9 cellular contexts compared by ENCODE assay signal in genomic region chr12:47377414-47378221, GRCh38.
A peak's percentile ranks its signal among the peaks of the same experiment; 100 is the strongest.
DNase-seq lines count a peak whose midpoint lies in the region; ATAC-seq and TF ChIP-seq lines count a peak whose summit lies in the region.
"Had no signal": no experiment of that assay in that cellular context is flagged by ENCODE, and none has a peak within 500 bp of the region (broad histone marks: within the 10 kb centered on the region; RNA-seq: fewer than 3 reads in every experiment).

No MANE protein-coding gene starts in this region.

- H3K27me3 ChIP-seq in lung (ENCODE audit: control insufficient read depth, insufficient read depth) (no peaks in the 10 kb centered on the region), HAP-1 (ENCODE audit: low read depth) (no peaks in the 10 kb centered on the region)

- in situ Hi-C loops in HAP-1 (cut with MboI; ENCODE audit: low sequenced_read_pairs): no loop called here

- peaks cover 7 to 9% of the 10 kb centered on the region in 2 donors for H3K9me3 Mint-ChIP-seq in activated T-cell treated with anti-CD3 and anti-CD28 coated beads, Interleukin-2, amount 50 U/mL, for 72 hours

- H3K27ac ChIP-seq in caudate nucleus (ENCODE audit: low read depth, low read length) (peak overlapping the region; percentile 46), lung (ENCODE audit: low read depth in 1 of 2, low read length in 1 of 2) (peak overlapping the region in 1 of 2 donors; percentile 45), urinary bladder (ENCODE audit: low read depth) (peak overlapping the region; percentile 11)

- DNase-seq in activated T-cell treated with anti-CD3 and anti-CD28 coated beads, Interleukin-2, amount 50 U/mL, for 72 hours: no peak
- no peak for DNase-seq in activated T-cell treated with anti-CD3 and anti-CD28 coated beads, Interleukin-2, amount 50 U/mL, for 48 hours
- DNase-seq in caudate nucleus (lab: John Stamatoyannopoulos, UW) (peak in 22 of 61 donors; percentile 3 to 60 (median 9)), lung (ENCODE audit: low spot score) (peak; percentile 67), HAP-1 (ENCODE audit: low spot score in 2 of 2) (no peak), NCI-H524 (lab: John Stamatoyannopoulos, UW) (no peak), HuH-7.5 (ENCODE audit: low spot score) (no peak)

- H3K4me1 Mint-ChIP-seq in activated T-cell treated with anti-CD3 and anti-CD28 coated beads, Interleukin-2, amount 50 U/mL, for 72 hours (ENCODE audit: low read depth): peaks cover 45% of the 10 kb centered on the region
- H3K4me1 Mint-ChIP-seq: neural crest cell had no signal

- H3K4me3 ChIP-seq in lung (no peak overlapping the region), urinary bladder (ENCODE audit: low read depth, low read length) (no peak overlapping the region), HAP-1 (no peak overlapping the region)

- H3K27ac Mint-ChIP-seq in activated T-cell treated with anti-CD3 and anti-CD28 coated beads, Interleukin-2, amount 50 U/mL, for 72 hours: peak overlapping the region; percentile 73

- H3K36me3 Mint-ChIP-seq in activated T-cell treated with anti-CD3 and anti-CD28 coated beads, Interleukin-2, amount 50 U/mL, for 72 hours (ENCODE audit: insufficient read depth in 2 of 2): peaks cover 11 to 21% of the 10 kb centered on the region in 2 donors

- H3K27me3 Mint-ChIP-seq in activated T-cell treated with anti-CD3 and anti-CD28 coated beads, Interleukin-2, amount 50 U/mL, for 72 hours (ENCODE audit: low read depth): no peaks in the 10 kb centered on the region

- H3K4me1 ChIP-seq in lung (ENCODE audit: control insufficient read depth in 2 of 2, insufficient read depth in 2 of 2, low read length in 2 of 2): peaks cover 0 to 2% of the 10 kb centered on the region in 2 donors
- H3K4me1 ChIP-seq in urinary bladder (ENCODE audit: insufficient read depth): no peaks in the 10 kb centered on the region
- H3K4me1 ChIP-seq in HAP-1: no peaks in the 10 kb centered on the region

- H3K4me3 Mint-ChIP-seq in activated T-cell treated with anti-CD3 and anti-CD28 coated beads, Interleukin-2, amount 50 U/mL, for 72 hours: peak overlapping the region; percentile 47 to 69
- H3K4me3 Mint-ChIP-seq: neural crest cell had no signal

- peak; percentile 60 to 67 for ATAC-seq in activated T-cell treated with anti-CD3 and anti-CD28 coated beads, Interleukin-2, amount 50 U/mL, for 72 hours (replicated peaks in 1 of 2)
- ATAC-seq in lung (ENCODE audit: insufficient read depth, low FRiP score): peak; percentile 69

- H3K9me3 ChIP-seq in lung (ENCODE audit: control insufficient read depth in 2 of 2, insufficient read depth in 1 of 2, low read length in 1 of 2) (peaks cover 0 to 2% of the 10 kb centered on the region in 2 donors), HAP-1 (no peaks in the 10 kb centered on the region)

- no peak for TF ChIP-seq CTCF in lung (IDR thresholded peaks at IDR 0.05; ENCODE audit: control extremely low read depth, extremely low read depth)

- WGBS in lung, 2 donors: 71 to 87% methylated on average over 12 of the region's 12 CpGs
- 29% methylated on average over 12 of the region's 12 CpGs for WGBS in urinary bladder

- no peaks in the 10 kb centered on the region for H3K36me3 ChIP-seq in lung (ENCODE audit: control insufficient read depth in 2 of 2, insufficient read depth in 2 of 2, low read length in 2 of 2)
- peaks cover 2% of the 10 kb centered on the region for H3K36me3 ChIP-seq in urinary bladder (ENCODE audit: insufficient read depth)
- no peaks in the 10 kb centered on the region for H3K36me3 ChIP-seq in HAP-1 (replicated peaks)
